1 cellular context compared by ENCODE assay signal in the genomic region with DNA sequence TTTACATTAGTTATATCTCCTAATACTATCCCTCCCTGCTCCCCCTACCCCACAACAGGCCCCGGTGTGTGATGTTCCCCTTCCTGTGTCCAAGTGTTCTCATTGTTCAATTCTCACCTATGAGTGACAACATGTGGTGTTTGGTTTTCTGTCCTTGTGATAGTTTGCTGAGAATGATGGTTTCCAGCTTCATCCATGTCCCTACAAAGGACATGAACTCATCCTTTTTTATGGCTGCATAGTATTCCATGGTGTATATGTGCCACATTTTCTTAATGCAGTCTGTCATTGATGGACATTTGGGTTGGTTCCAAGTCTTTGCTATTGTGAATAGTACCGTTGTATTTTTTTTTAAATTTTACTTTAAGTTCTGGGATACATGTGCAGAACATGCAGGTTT. TPM values are rescaled to one million over a fixed set of nuclear protein-coding genes. Genes with fewer than 3 reads are reported as not detected.
"Had no signal": no experiment of that assay in that cellular context is flagged by ENCODE, and none has a peak within 500 bp of the region (broad histone marks: within the 10 kb centered on the region; RNA-seq: fewer than 3 reads in every experiment).

No MANE protein-coding gene starts in this region.

RNA-seq across cellular contexts. Expression of a gene that starts 42.7 kb away (rescaled TPM):
- total RNA-seq: HFFc6 had no signal
